In genomic region chr15:30985081-30985531, GRCh38 we compare ENCODE assay signal across 10 cellular contexts. TPM values are rescaled to one million over a fixed set of nuclear protein-coding genes. Genes with fewer than 3 reads are reported as not detected.
A peak's percentile ranks its signal among the peaks of the same experiment; 100 is the strongest.
DNase-seq lines count a peak whose midpoint lies in the region; ATAC-seq, FAIRE-seq and TF ChIP-seq lines count a peak whose summit lies in the region.
"Had no signal": no experiment of that assay in that cellular context is flagged by ENCODE, and none has a peak within 500 bp of the region (broad histone marks: within the 10 kb centered on the region; RNA-seq: fewer than 3 reads in every experiment).

No MANE protein-coding gene starts in this region.

- in situ Hi-C loops in mammary epithelial cell (cut with MboI; ENCODE audit: low sequenced_read_pairs in 2 of 2) (loop anchor here in 1 of 2 donors (25.0 kb wide), 1 partner anchor 102 kb away; no protein-coding TSS in a partner anchor), transverse colon (cut with MboI; ENCODE audit: low pct_ligation_motif_present in 1 of 4, low pct_unique_long_range_greater_than_20kb in 1 of 4, low sequenced_read_pairs in 3 of 4) (no loop called here)

- no peak overlapping the region for H3K4me3 Mint-ChIP-seq in H9

- peak; percentile 52 for ATAC-seq in left lung
- ATAC-seq in HG03025 (IDR thresholded peaks at IDR 0.05; ENCODE audit: low FRiP score, unreplicated experiment): no peak

- no peak overlapping the region for H2BK5ac ChIP-seq in H9 (ENCODE audit: insufficient read length, low read length)

- no peak overlapping the region for H3K23ac ChIP-seq in H9 (ENCODE audit: insufficient read length, low read depth, low read length)

- dilution Hi-C loops in mammary epithelial cell (cut with HindIII; ENCODE audit: low sequenced_read_pairs): no loop called here

- no peak for TF ChIP-seq EP300 in transverse colon (IDR thresholded peaks at IDR 0.05; ENCODE audit: low read depth)

- TF ChIP-seq CTCF in mammary epithelial cell (conservative IDR thresholded peaks at IDR 0.05 in 1 of 2, IDR thresholded peaks at IDR 0.05 in 1 of 2; ENCODE audit: extremely low read depth in 1 of 2, insufficient read depth in 1 of 2, low read depth in 1 of 2, low read length in 2 of 2): no peak
- no peak for TF ChIP-seq CTCF in breast epithelium (IDR thresholded peaks at IDR 0.05)
- TF ChIP-seq CTCF in bronchial epithelial cell (IDR thresholded peaks at IDR 0.05; ENCODE audit: insufficient read depth, low read length, severe bottlenecking): no peak
- TF ChIP-seq CTCF in left lung (IDR thresholded peaks at IDR 0.05): no peak
- TF ChIP-seq CTCF in transverse colon (IDR thresholded peaks at IDR 0.05): no peak
- TF ChIP-seq CTCF in H9 (conservative IDR thresholded peaks at IDR 0.05): no peak

- no peak for DNase-seq in mammary epithelial cell
- DNase-seq in breast epithelium (ENCODE audit: low spot score in 2 of 2): no peak
- DNase-seq in bronchial epithelial cell (ENCODE audit: low read depth): peak; percentile 8
- DNase-seq in left lung: no peak
- DNase-seq in transverse colon: peak; percentile 29
- DNase-seq in H9: no peak
- DNase-seq in NCI-H748 (lab: John Stamatoyannopoulos, UW; ENCODE audit: unreplicated experiment): no peak
- DNase-seq: AML-193 had no signal

- H2BK20ac ChIP-seq in H9 (ENCODE audit: low read depth, low read length, poor library complexity, severe bottlenecking): no peak overlapping the region

- FAIRE-seq in bronchial epithelial cell (lab: Jason Lieb, UNC): no peak

- H2BK12ac ChIP-seq in H9 (ENCODE audit: insufficient read length, low read depth, low read length): no peak overlapping the region

- no peak overlapping the region for H3T11ph ChIP-seq in H9 (ENCODE audit: low read length)

- no TSS peak for BruUV-seq in mammary epithelial cell (replicated peaks; lab: Mats Ljungman, UMichigan)

- H3K27ac ChIP-seq in mammary epithelial cell (ENCODE audit: insufficient read depth, low read depth, low read length) (no peak overlapping the region), breast epithelium (peak overlapping the region in 1 of 2 donors; percentile 61), left lung (peak overlapping the region in 1 of 2 donors; percentile 24), transverse colon (peak overlapping the region in 3 of 4 donors; percentile 13 to 47 (median 37)), H9 (ENCODE audit: insufficient read length, low read depth, low read length) (no peak overlapping the region)
- H3K27ac ChIP-seq: hepatocyte had no signal

- H2AK5ac ChIP-seq in H9 (ENCODE audit: insufficient read length, low read length): no peak overlapping the region

- H3K36me3 Mint-ChIP-seq in H9 (ENCODE audit: insufficient read depth in 1 of 3, low read depth in 3 of 3): peaks cover 0 to 17% (median 8%) of the 10 kb centered on the region in 3 experiments; a peak in 3 of 7 replicates

- intact Hi-C loops in mammary epithelial cell (cut with micrococcal nuclease): no loop called here
- intact Hi-C loops in breast epithelium (cut with DNase I; ENCODE audit: low total_unique reads): no loop called here
- intact Hi-C loops in left lung (cut with DNase I): no loop called here
- intact Hi-C loops in transverse colon (cut with DNase I; ENCODE audit: low total_unique reads): no loop called here

- H3K4me1 Mint-ChIP-seq in H9: peaks cover 4 to 12% of the 10 kb centered on the region in 2 experiments

- H3K27me3 ChIP-seq in mammary epithelial cell (ENCODE audit: insufficient read depth, low read length): no peaks in the 10 kb centered on the region
- no peaks in the 10 kb centered on the region for H3K27me3 ChIP-seq in breast epithelium
- no peaks in the 10 kb centered on the region for H3K27me3 ChIP-seq in bronchial epithelial cell (ENCODE audit: control insufficient read depth, insufficient read depth, low read length)
- H3K27me3 ChIP-seq in left lung: no peaks in the 10 kb centered on the region
- H3K27me3 ChIP-seq in transverse colon: no peaks in the 10 kb centered on the region
- H3K27me3 ChIP-seq in H9 (ENCODE audit: insufficient read depth, low read length): no peaks in the 10 kb centered on the region
- H3K27me3 ChIP-seq: hepatocyte had no signal

- peaks cover 14% of the 10 kb centered on the region for H3K4me1 ChIP-seq in mammary epithelial cell (ENCODE audit: insufficient read depth, low read length)
- no peaks in the 10 kb centered on the region for H3K4me1 ChIP-seq in breast epithelium
- H3K4me1 ChIP-seq in left lung: peaks cover 25 to 65% of the 10 kb centered on the region in 2 donors
- H3K4me1 ChIP-seq in transverse colon: peaks cover 23 to 57% (median 44%) of the 10 kb centered on the region in 4 donors
- H3K4me1 ChIP-seq in H9 (ENCODE audit: insufficient read depth, low read length): no peaks in the 10 kb centered on the region

- no peaks in the 10 kb centered on the region for H4K20me1 ChIP-seq in mammary epithelial cell (ENCODE audit: insufficient read depth, low read length)
- H4K20me1 ChIP-seq in H9 (ENCODE audit: control insufficient read depth, insufficient read depth, insufficient read length): no peaks in the 10 kb centered on the region

- H3K79me1 ChIP-seq in H9 (ENCODE audit: insufficient read depth, low read depth, low read length, poor library complexity, severe bottlenecking): no peaks in the 10 kb centered on the region

- H4K8ac ChIP-seq in H9 (replicated peaks; ENCODE audit: insufficient read length, low read depth, low read length): no peak overlapping the region

- no peak overlapping the region for H3K9ac ChIP-seq in mammary epithelial cell (ENCODE audit: insufficient read depth, low read length)
- H3K9ac ChIP-seq in H9 (ENCODE audit: extremely low read depth, insufficient read length, low read length): no peak overlapping the region

- no peaks in the 10 kb centered on the region for H3K9me3 Mint-ChIP-seq in H9

- no peak overlapping the region for H3K4me3 ChIP-seq in mammary epithelial cell (replicated peaks in 1 of 3; ENCODE audit: insufficient read depth in 1 of 3, low read depth in 2 of 3, low read length in 3 of 3)
- no peak overlapping the region for H3K4me3 ChIP-seq in breast epithelium
- no peak overlapping the region for H3K4me3 ChIP-seq in bronchial epithelial cell (ENCODE audit: low read depth, low read length)
- no peak overlapping the region for H3K4me3 ChIP-seq in left lung
- H3K4me3 ChIP-seq in transverse colon: no peak overlapping the region
- H3K4me3 ChIP-seq: hepatocyte had no signal

- H3K18ac ChIP-seq in H9 (ENCODE audit: insufficient read length, low read depth, low read length): no peak overlapping the region

- H3K36me3 ChIP-seq in mammary epithelial cell (ENCODE audit: insufficient read depth, low read length) (peaks cover 2% of the 10 kb centered on the region), breast epithelium (no peaks in the 10 kb centered on the region), bronchial epithelial cell (ENCODE audit: control insufficient read depth, insufficient read depth, low read length) (peaks cover 2% of the 10 kb centered on the region), left lung (peaks cover 0 to 36% of the 10 kb centered on the region in 2 donors), transverse colon (peaks cover 0 to 4% (median 0%) of the 10 kb centered on the region in 4 donors)

- H3K14ac ChIP-seq in H9 (ENCODE audit: insufficient read depth, low read length): no peak overlapping the region

- H3K27me3 Mint-ChIP-seq in H9 (ENCODE audit: low read depth): no peaks in the 10 kb centered on the region

- peaks cover 53% of the 10 kb centered on the region for H3K79me2 ChIP-seq in mammary epithelial cell (ENCODE audit: insufficient read depth, low read length)
- H3K79me2 ChIP-seq in H9 (ENCODE audit: insufficient read depth, low read length): peaks cover 3% of the 10 kb centered on the region; the same call in 1 of the 2 replicates

- no peak for TF ChIP-seq POLR2A in breast epithelium (IDR thresholded peaks at IDR 0.05)
- no peak for TF ChIP-seq POLR2A in transverse colon (IDR thresholded peaks at IDR 0.05)

- no peak overlapping the region for H3K56ac ChIP-seq in H9 (ENCODE audit: insufficient read length, low read depth, low read length)

- no peak overlapping the region for H4K91ac ChIP-seq in H9 (ENCODE audit: insufficient read length, low read depth, low read length)

- H2BK120ac ChIP-seq in H9 (ENCODE audit: low read depth, low read length, poor library complexity, severe bottlenecking): no peak overlapping the region

- no peak overlapping the region for H3K4ac ChIP-seq in H9 (ENCODE audit: low read depth, low read length)

- H3K9me3 ChIP-seq in mammary epithelial cell (replicated peaks; ENCODE audit: insufficient read depth, low read length) (no peaks in the 10 kb centered on the region), breast epithelium (no peaks in the 10 kb centered on the region), left lung (no peaks in the 10 kb centered on the region), transverse colon (no peaks in the 10 kb centered on the region), H9 (ENCODE audit: control insufficient read depth, low read depth, low read length) (no peaks in the 10 kb centered on the region)

- no peak overlapping the region for H4K5ac ChIP-seq in H9 (ENCODE audit: insufficient read length, low read depth, low read length)

- peak overlapping the region in 1 of 3 experiments; percentile 9; a peak in 2 of 7 replicates for H3K27ac Mint-ChIP-seq in H9

- CTCF ChIA-PET in mammary epithelial cell (lab: Charles Lee; ENCODE audit: low non-redundant PET): no interaction called here

- H3K4me2 ChIP-seq in mammary epithelial cell (ENCODE audit: insufficient read depth, low read depth, low read length) (peak overlapping the region; percentile 65), H9 (ENCODE audit: insufficient read depth, insufficient read length, low read length) (no peak overlapping the region)
- H3K4me2 ChIP-seq: hepatocyte had no signal

- H2BK15ac ChIP-seq in H9 (ENCODE audit: low read depth, low read length): no peak overlapping the region

- WGBS in mammary epithelial cell (ENCODE audit: low coverage, missing lambda C conversion rate): 13% methylated on average over 3 of the region's 3 CpGs
- 20 to 41% methylated on average over 2 to 3 of the region's 3 CpGs for WGBS in transverse colon (ENCODE audit: low coverage in 1 of 2), 2 donors
- no CpG with 5 or more reads among the region's 3 CpGs for WGBS in H9 (ENCODE audit: extremely low coverage, insufficient read length, low lambda C conversion rate)

- no peaks in the 10 kb centered on the region for H3K23me2 ChIP-seq in H9 (ENCODE audit: insufficient read length, low read depth, low read length, poor library complexity, severe bottlenecking)

- peak overlapping the region; percentile 40 for H2AFZ ChIP-seq in mammary epithelial cell (ENCODE audit: low read depth, low read length)
- H2AFZ ChIP-seq in H9 (ENCODE audit: low read length): no peak overlapping the region
- H2AFZ ChIP-seq: hepatocyte had no signal

RNA-seq across cellular contexts. Expression of gene MTMR10, which starts 6.3 kb away (rescaled TPM):
- total RNA-seq in mammary epithelial cell (10 to 100 TPM; 15.8 to 17.9 TPM), breast epithelium (10 to 100 TPM; 31.5 to 46.9 (median 35.7) TPM), bronchial epithelial cell (6.6 and 8.7 TPM in 2 replicates), left lung (10 to 100 TPM; 33.1 to 34.3 TPM), transverse colon (10 to 100 TPM; 11.1 to 40.8 (median 32.7) TPM), H9 (2021) (20.4 and 23.2 TPM in 2 replicates)
- polyA plus RNA-seq in mammary epithelial cell: 6.7 TPM
- 30.0 TPM for polyA minus RNA-seq in mammary epithelial cell

Comparison
In these comparisons a context has a peak if more than half of its experiments do, and no peak if none do; other contexts are left out.
1. DNase-seq: peak in bronchial epithelial cell (single experiment) and transverse colon (single experiment); none in mammary epithelial cell (single experiment), breast epithelium (0 of 2), left lung (0 of 2), H9 (single experiment) and NCI-H748 (single experiment).
2. H3K27ac ChIP-seq: peak in transverse colon (3 of 4); none in mammary epithelial cell (single experiment) and H9 (single experiment).